ENCODE assay signal across 26 cellular contexts in genomic region chr7:106795171-106795876, GRCh38.
"Had no signal": no experiment of that assay in that cellular context is flagged by ENCODE, and none has a peak within 500 bp of the region (broad histone marks: within the 10 kb centered on the region; RNA-seq: fewer than 3 reads in every experiment).

No MANE protein-coding gene starts in this region.

- H3K27me3 Mint-ChIP-seq: activated CD4-positive, alpha-beta T cell treated with anti-CD3 and anti-CD28 coated beads for 36 hours had no signal

- H3K36me3 Mint-ChIP-seq: stimulated activated effector memory CD8-positive, alpha-beta T cell treated with anti-CD3 and anti-CD28 coated beads, Interleukin-12 subunit alpha, Interleukin-12 subunit beta, amount 100 ng/mL, for 72 hours had no signal

- H3K9me3 ChIP-seq: body of pancreas, right lobe of liver, suprapubic skin had no signal

- FAIRE-seq: TTC549, urothelium cell line had no signal

- ATAC-seq: activated CD4-positive, alpha-beta T cell treated with anti-CD3 and anti-CD28 coated beads for 36 hours; body of pancreas; foreskin keratinocyte; left lobe of liver; naive thymus-derived CD4-positive, alpha-beta T cell; stimulated activated effector memory CD8-positive, alpha-beta T cell treated with anti-CD3 and anti-CD28 coated beads, Interleukin-12 subunit alpha, Interleukin-12 subunit beta, amount 100 ng/mL, for 72 hours had no signal

- H3K27me3 ChIP-seq: body of pancreas, right lobe of liver, stomach, suprapubic skin, transverse colon had no signal

- H3K4me1 ChIP-seq: body of pancreas, foreskin keratinocyte, right lobe of liver, stomach, suprapubic skin, transverse colon had no signal

- H3K4me1 Mint-ChIP-seq: activated CD4-positive, alpha-beta T cell treated with anti-CD3 and anti-CD28 coated beads for 36 hours; naive thymus-derived CD4-positive, alpha-beta T cell; neural crest cell had no signal

- H3K9me3 Mint-ChIP-seq: stimulated activated effector memory CD8-positive, alpha-beta T cell treated with anti-CD3 and anti-CD28 coated beads, Interleukin-12 subunit alpha, Interleukin-12 subunit beta, amount 100 ng/mL, for 72 hours had no signal

- DNase-seq: activated B cell treated with CpG ODN at 0.5 μM for 24 hours; activated CD4-positive, alpha-beta T cell treated with anti-CD3 and anti-CD28 coated beads for 36 hours; activated CD4-positive, alpha-beta T cell treated with anti-CD3 and anti-CD28 coated beads, Interleukin-2, amount 50 U/mL, for 4 hours; activated CD8-positive, alpha-beta memory T cell treated with anti-CD3 and anti-CD28 coated beads, Interleukin-2, amount 50 U/mL, for 48 hours; activated effector memory CD4-positive, alpha-beta T cell treated with Interleukin-2 at 50 U/mL for 16 hours; activated naive CD4-positive, alpha-beta T cell treated with anti-CD3 and anti-CD28 coated beads for 36 hours; activated T-cell treated with anti-CD3 and anti-CD28 coated beads, Interleukin-2, amount 50 U/mL, for 48 hours; amygdala; body of pancreas; foreskin keratinocyte; naive thymus-derived CD4-positive, alpha-beta T cell; occipital lobe; right lobe of liver; stimulated activated CD4-positive, alpha-beta T cell treated with anti-CD3 and anti-CD28 coated beads, Interleukin-1b, Interleukin-23, amount 100 ng/mL, for 48 hours; stomach; transverse colon had no signal

- H3K36me3 ChIP-seq: right lobe of liver, stomach, suprapubic skin, transverse colon had no signal

- H3K4me3 ChIP-seq: body of pancreas, lung, right lobe of liver, skin epidermis, stomach, suprapubic skin, transverse colon had no signal

- H3K27ac ChIP-seq: body of pancreas, epithelial cell of prostate, foreskin keratinocyte, right lobe of liver, skin epidermis, stomach, suprapubic skin, transverse colon had no signal

- H3K4me3 Mint-ChIP-seq: activated B cell treated with CpG ODN at 0.5 μM for 24 hours; activated CD4-positive, alpha-beta T cell treated with anti-CD3 and anti-CD28 coated beads for 36 hours; activated naive CD4-positive, alpha-beta T cell treated with anti-CD3 and anti-CD28 coated beads for 36 hours; naive thymus-derived CD4-positive, alpha-beta T cell; neural crest cell; stimulated activated effector memory CD8-positive, alpha-beta T cell treated with anti-CD3 and anti-CD28 coated beads, Interleukin-12 subunit alpha, Interleukin-12 subunit beta, amount 100 ng/mL, for 72 hours; T-helper 2 cell treated with Interferon-gamma antibody and Interleukin-4, amounts not matched to agents 5 μg/mL and 100 μg/mL, for 36 hours had no signal

- H3K27ac Mint-ChIP-seq: activated B cell treated with CpG ODN at 0.5 μM for 24 hours; activated CD4-positive, alpha-beta T cell treated with anti-CD3 and anti-CD28 coated beads for 36 hours; activated naive CD4-positive, alpha-beta T cell treated with anti-CD3 and anti-CD28 coated beads for 36 hours; stimulated activated effector memory CD8-positive, alpha-beta T cell treated with anti-CD3 and anti-CD28 coated beads, Interleukin-12 subunit alpha, Interleukin-12 subunit beta, amount 100 ng/mL, for 72 hours; T-helper 2 cell treated with Interferon-gamma antibody and Interleukin-4, amounts not matched to agents 5 μg/mL and 100 μg/mL, for 36 hours had no signal
